In the genomic region with DNA sequence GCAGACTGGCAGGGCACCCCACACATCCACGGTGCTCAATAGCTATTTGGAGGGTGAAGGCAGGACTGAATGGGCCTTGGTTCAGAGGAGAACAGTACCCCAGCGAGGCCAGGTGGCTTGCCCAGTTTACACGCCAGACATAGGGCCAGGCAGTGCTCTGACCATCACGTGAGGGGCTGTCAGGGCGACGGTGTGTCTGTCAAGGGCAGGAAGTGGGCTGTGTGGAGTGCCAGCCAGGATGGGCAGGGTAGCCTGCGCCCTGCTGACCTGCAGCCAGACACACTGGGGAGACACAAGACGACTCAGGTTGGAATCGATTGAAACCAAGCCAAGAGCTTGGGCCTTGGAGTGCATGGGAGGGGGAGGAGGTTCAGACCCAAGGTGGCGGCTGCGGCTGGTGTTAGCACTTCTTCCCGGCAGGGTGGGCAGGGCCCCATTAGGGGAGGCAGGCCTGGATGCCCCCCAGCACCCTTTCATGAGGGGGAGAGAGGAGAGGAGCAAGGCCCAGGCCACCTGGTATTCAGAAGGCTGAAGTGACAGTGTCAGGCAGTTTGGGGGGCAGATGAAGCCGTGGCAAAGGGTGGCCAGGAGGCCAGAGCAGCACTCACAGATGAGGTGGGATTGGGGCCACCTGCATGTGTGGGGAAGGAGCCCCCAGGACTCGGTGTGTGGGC, we compare ENCODE assay signal across 1 cellular context.
TF ChIP-seq lines count a peak whose summit lies in the region.

No MANE protein-coding gene starts in this region.

TF ChIP-seq in H1, 55 proteins besides CTCF, POLR2A, EP300 and RAD21 (continued from another document):
- TF ChIP-seq TCF12 (IDR thresholded peaks at IDR 0.05; ENCODE audit: low read depth, low read length) (no peak), TEAD4 (IDR thresholded peaks at IDR 0.05; ENCODE audit: low read depth, low read length) (no peak), PHF8 (conservative IDR thresholded peaks at IDR 0.05; ENCODE audit: low read depth, low read length) (no peak), HDAC2 (IDR thresholded peaks at IDR 0.05; ENCODE audit: borderline replicate concordance in 1 of 2, low read depth in 2 of 2, low read length in 2 of 2) (no peak), TBP (IDR thresholded peaks at IDR 0.05; ENCODE audit: low read depth, low read length) (no peak)
TF ChIP-seq in H1: peak in this region for 0.
